ENCODE assay signal across 13 cellular contexts in the genomic region with DNA sequence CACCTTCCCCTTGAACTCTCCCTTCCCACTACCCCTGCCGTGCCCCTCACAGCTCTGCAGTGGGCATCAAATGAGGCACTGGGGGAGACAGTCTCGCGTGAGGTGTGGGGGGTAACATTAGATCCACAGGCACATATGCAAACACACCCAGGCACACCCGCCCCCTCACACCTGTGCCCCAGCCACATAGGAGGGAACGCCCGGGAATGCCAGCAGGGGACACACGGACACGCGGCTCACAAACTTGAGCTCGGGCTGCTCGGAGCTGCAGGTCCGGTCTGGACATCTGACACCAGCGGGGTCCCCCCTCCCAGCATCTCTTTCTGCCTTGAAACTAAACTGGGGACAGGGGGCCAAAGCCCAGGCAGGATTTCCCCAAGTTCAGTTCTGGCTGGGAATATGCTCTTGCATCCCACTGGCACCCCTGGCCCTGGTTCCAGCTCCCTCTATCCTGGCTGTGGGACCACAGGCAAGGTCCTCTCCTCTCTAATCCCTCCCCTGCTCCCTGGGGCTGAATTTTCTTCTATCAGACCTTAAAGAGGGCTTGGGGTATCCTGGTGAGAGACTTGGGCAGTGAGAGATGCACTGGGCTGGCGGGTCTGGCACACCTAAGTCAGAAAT. TPM values are rescaled to one million over a fixed set of nuclear protein-coding genes. Genes with fewer than 3 reads are reported as not detected.
DNase-seq lines count a peak whose midpoint lies in the region; ATAC-seq, FAIRE-seq and TF ChIP-seq lines count a peak whose summit lies in the region.
"Had no signal": no experiment of that assay in that cellular context is flagged by ENCODE, and none has a peak within 500 bp of the region (broad histone marks: within the 10 kb centered on the region; RNA-seq: fewer than 3 reads in every experiment).

No MANE protein-coding gene starts in this region.

- in situ Hi-C loops in HepG2 (cut with HindIII; ENCODE audit: extremely low pct_ligation_motif_present, low pct_unique_long_range_greater_than_20kb): loop anchor here (5.0 kb wide), 1 partner anchor 365 kb away; no protein-coding TSS in a partner anchor

- H3K4me3 ChIP-seq in HepG2 (replicated peaks in 1 of 3; ENCODE audit: insufficient read depth in 1 of 3, low read depth in 2 of 3, low read length in 3 of 3) (peak overlapping the region; percentile 55 to 78 (median 60)), right lobe of liver (no peak overlapping the region)
- H3K4me3 ChIP-seq: HAP-1 had no signal

- H3K36me3 ChIP-seq in HepG2 (replicated peaks in 1 of 2; ENCODE audit: control insufficient read depth in 1 of 2, insufficient read depth in 2 of 2, low read length in 2 of 2): no peaks in the 10 kb centered on the region
- no peaks in the 10 kb centered on the region for H3K36me3 ChIP-seq in right lobe of liver
- H3K36me3 ChIP-seq: HAP-1, heart left ventricle had no signal

- TF ChIP-seq POLR2A in HepG2 (IDR thresholded peaks at IDR 0.05; ENCODE audit: insufficient read depth in 1 of 2, low read depth in 2 of 2, low read length in 2 of 2): no peak
- no peak for TF ChIP-seq POLR2A in right lobe of liver (IDR thresholded peaks at IDR 0.05)

- TF ChIP-seq RAD21 in HepG2 (CRISPR knock-in tag; IDR thresholded peaks at IDR 0.05): no peak

- H3K9me3 Mint-ChIP-seq in chondrocyte (ENCODE audit: low read depth) (no peaks in the 10 kb centered on the region), nephron (no peaks in the 10 kb centered on the region)
- H3K9me3 Mint-ChIP-seq: activated CD4-positive, alpha-beta memory T cell treated with anti-CD3 and anti-CD28 coated beads, Interleukin-2, amount 10 ng/mL, durations not matched to agents 7 days and 5 days; activated naive CD8-positive, alpha-beta T cell treated with anti-CD3 and anti-CD28 coated beads, Interleukin-2, amount 50 U/mL, for 24 hours had no signal

- H3K36me3 Mint-ChIP-seq in chondrocyte (ENCODE audit: low read depth): no peaks in the 10 kb centered on the region
- no peaks in the 10 kb centered on the region for H3K36me3 Mint-ChIP-seq in nephron (ENCODE audit: low read depth)

- no peak overlapping the region for H3K27ac ChIP-seq in HepG2 (ENCODE audit: extremely low read length, insufficient read depth, low read length)
- no peak overlapping the region for H3K27ac ChIP-seq in right lobe of liver
- H3K27ac ChIP-seq: heart left ventricle had no signal

- TF ChIP-seq EP300 in HepG2 (IDR thresholded peaks at IDR 0.05; ENCODE audit: low read depth in 2 of 2, low read length in 2 of 2) (no peak), HepG2 (CRISPR knock-in tag; IDR thresholded peaks at IDR 0.05; ENCODE audit: borderline replicate concordance) (no peak)

- H3K4me3 Mint-ChIP-seq in chondrocyte (ENCODE audit: unreplicated experiment): peak overlapping the region; percentile 58
- H3K4me3 Mint-ChIP-seq in nephron: peak overlapping the region; percentile 67 to 76 (median 74)
- H3K4me3 Mint-ChIP-seq: activated CD4-positive, alpha-beta memory T cell treated with anti-CD3 and anti-CD28 coated beads, Interleukin-2, amount 10 ng/mL, durations not matched to agents 7 days and 5 days had no signal

- H3K4me2 ChIP-seq in HepG2 (ENCODE audit: low read depth, low read length): peak overlapping the region; percentile 98

- H3K9me3 ChIP-seq in HepG2 (ENCODE audit: low read length) (no peaks in the 10 kb centered on the region), right lobe of liver (no peaks in the 10 kb centered on the region)
- H3K9me3 ChIP-seq: HAP-1, heart left ventricle had no signal

- H2AFZ ChIP-seq in HepG2 (ENCODE audit: low read length): no peak overlapping the region

- POLR2A ChIA-PET in HepG2 (lab: Yijun Ruan, JAX): interaction anchor here (0.9 to 2.4 kb wide), 3 partner anchors 14 to 368 kb away, joined by 3 to 9 read pairs (median 5); partner anchors contain the start of genes CYB5RL and MRPL37

- no peaks in the 10 kb centered on the region for H3K79me2 ChIP-seq in HepG2 (ENCODE audit: insufficient read depth, low read length)

- intact Hi-C loops in HepG2 (cut with micrococcal nuclease; ENCODE audit: unreplicated experiment): no loop called here
- intact Hi-C loops in right lobe of liver (cut with DNase I): loop anchor here in 1 of 2 donors (10.0 kb wide), 1 partner anchor 363 kb away; no protein-coding TSS in a partner anchor

- WGBS in HepG2 (ENCODE audit: low lambda C conversion rate): 0% methylated on average over 3 of the region's 14 CpGs
- 42% methylated on average over 2 of the region's 14 CpGs for WGBS in right lobe of liver (ENCODE audit: insufficient coverage, low coverage, low lambda C conversion rate, missing lambda C conversion rate)

- ATAC-seq in HepG2 (peak; percentile 44), right lobe of liver (no peak), HG02571 (IDR thresholded peaks at IDR 0.05; ENCODE audit: unreplicated experiment) (no peak), HG02798 (IDR thresholded peaks at IDR 0.05; ENCODE audit: poor library complexity, unreplicated experiment) (no peak)

- FAIRE-seq in HepG2 (lab: Jason Lieb, UNC): no peak

- H3K27me3 ChIP-seq in HepG2 (ENCODE audit: control insufficient read depth in 1 of 2, insufficient read depth in 2 of 2, low read length in 2 of 2) (peaks cover 6 to 33% of the 10 kb centered on the region in 2 experiments; a peak in 3 of 5 replicates), right lobe of liver (no peaks in the 10 kb centered on the region)

- H3K4me1 Mint-ChIP-seq in chondrocyte (ENCODE audit: low read depth) (peaks cover 9% of the 10 kb centered on the region), nephron (peaks cover 18% of the 10 kb centered on the region)

- H3K27ac Mint-ChIP-seq in chondrocyte (ENCODE audit: unreplicated experiment) (no peak overlapping the region), nephron (peak overlapping the region in 1 of 3 experiments; percentile 97)
- H3K27ac Mint-ChIP-seq: activated CD4-positive, alpha-beta memory T cell treated with anti-CD3 and anti-CD28 coated beads, Interleukin-2, amount 10 ng/mL, durations not matched to agents 7 days and 5 days; activated naive CD8-positive, alpha-beta T cell treated with anti-CD3 and anti-CD28 coated beads, Interleukin-2, amount 50 U/mL, for 24 hours had no signal

- no peak for DNase-seq in HepG2 (ENCODE audit: low spot score)
- no peak for DNase-seq in right lobe of liver
- DNase-seq in chondrocyte (ENCODE audit: low spot score): peak; percentile 83
- DNase-seq in NCI-H2171 treated with DMSO at 0.1 percent for 48 hours (lab: John Stamatoyannopoulos, UW): no peak
- DNase-seq in DMS 273 (lab: John Stamatoyannopoulos, UW; ENCODE audit: unreplicated experiment): no peak
- DNase-seq: NCI-H524 treated with DMSO at 0.1 percent for 48 hours had no signal

- H3K9ac ChIP-seq in HepG2 (ENCODE audit: insufficient read depth, low read depth, low read length): peak overlapping the region; percentile 39; the same call in 1 of the 2 replicates

- TF ChIP-seq CTCF in HepG2 (CRISPR knock-in tag; IDR thresholded peaks at IDR 0.05) (no peak), right lobe of liver (IDR thresholded peaks at IDR 0.05) (no peak), chondrocyte (IDR thresholded peaks at IDR 0.05) (no peak), nephron (IDR thresholded peaks at IDR 0.05; ENCODE audit: unreplicated experiment in 3 of 3) (no peak)

- H3K27me3 Mint-ChIP-seq in chondrocyte (ENCODE audit: low read depth) (peaks cover 3% of the 10 kb centered on the region), nephron (ENCODE audit: low read depth) (peaks cover 14% of the 10 kb centered on the region)

- CTCF ChIA-PET in HepG2 (lab: Yijun Ruan, JAX; ENCODE audit: low intra/inter-chr PET ratio, low total read pairs): interaction anchor here (1.0 to 3.0 kb wide), 4 partner anchors 8 to 367 kb away, joined by 3 to 11 read pairs (median 4); no protein-coding TSS in a partner anchor

- no peaks in the 10 kb centered on the region for H4K20me1 ChIP-seq in HepG2 (ENCODE audit: insufficient read depth, low read length)

- BruUV-seq in HepG2 (replicated peaks; lab: Mats Ljungman, UMichigan): no TSS peak

- peaks cover 63% of the 10 kb centered on the region for H3K4me1 ChIP-seq in HepG2 (ENCODE audit: insufficient read depth, low read length)
- H3K4me1 ChIP-seq in right lobe of liver: peaks cover 0 to 5% (median 2%) of the 10 kb centered on the region in 4 donors

RNA-seq across cellular contexts. Expression of gene CDCP2, which starts 30.6 kb away (rescaled TPM):
- total RNA-seq in HepG2 (2016; rRNA removed; fragmentation: Illumina TruSeq; extraction: Trizol): not detected in 2 replicates
- not detected in 2 replicates for total RNA-seq in HepG2 (2016; cell fraction: cytosol; rRNA removed; fragmentation: Illumina TruSeq; extraction: Trizol; ENCODE audit: low read depth)
- not detected in 2 replicates for total RNA-seq in HepG2 (2016; cell fraction: insoluble cytoplasmic fraction; rRNA removed; fragmentation: Illumina TruSeq; extraction: Trizol)
- total RNA-seq in HepG2 (2016; cell fraction: membrane; rRNA removed; fragmentation: Illumina TruSeq; extraction: Trizol): not detected in 2 replicates
- not detected in 2 replicates for total RNA-seq in HepG2 (2016; cell fraction: nucleus; rRNA removed; fragmentation: Illumina TruSeq; extraction: Trizol)
- 0.03 TPM in 1 of 2 replicates, not detected in the other for polyA plus RNA-seq in HepG2 (2011; rRNA removed)
- polyA plus RNA-seq in HepG2 (2011; cell fraction: cytosol; rRNA removed): not detected in 2 replicates
- not detected in 2 replicates for polyA plus RNA-seq in HepG2 (2011; cell fraction: nucleus; rRNA removed)
- polyA plus RNA-seq in HepG2 (2012): not detected in 2 replicates
- not detected in 2 replicates for polyA plus RNA-seq in HepG2 (2016; cell fraction: cytosol; fragmentation: Illumina TruSeq; extraction: Trizol; ENCODE audit: low read depth)
- not detected in 2 replicates for polyA plus RNA-seq in HepG2 (2016; cell fraction: insoluble cytoplasmic fraction; fragmentation: Illumina TruSeq; extraction: Trizol; ENCODE audit: low read depth)
- not detected in 2 replicates for polyA plus RNA-seq in HepG2 (2016; cell fraction: membrane; fragmentation: Illumina TruSeq; extraction: Trizol; ENCODE audit: low read depth)
- not detected in 2 replicates for polyA plus RNA-seq in HepG2 (2016; cell fraction: nucleus; fragmentation: Illumina TruSeq; extraction: Trizol; ENCODE audit: insufficient read depth, low read depth)
- not detected in 2 replicates for polyA minus RNA-seq in HepG2 (2011; rRNA and poly(A)+ RNA removed; ENCODE audit: low replicate concordance)
- polyA minus RNA-seq in HepG2 (2011; cell fraction: cytosol; rRNA and poly(A)+ RNA removed): not detected in 2 replicates
- polyA minus RNA-seq in HepG2 (2011; cell fraction: nucleus; rRNA and poly(A)+ RNA removed): not detected in 2 replicates
- not detected for total RNA-seq in right lobe of liver
- total RNA-seq in chondrocyte: not detected in 3 replicates
- total RNA-seq: activated CD4-positive, alpha-beta memory T cell treated with anti-CD3 and anti-CD28 coated beads, Interleukin-2, amount 10 ng/mL, durations not matched to agents 7 days and 5 days had no signal
- polyA plus RNA-seq: heart left ventricle had no signal

Comparison
In these comparisons a context has a peak if more than half of its experiments do, and no peak if none do; other contexts are left out.
1. H3K4me3 ChIP-seq: peak in HepG2 (3 of 3); none in right lobe of liver (0 of 3).